In genomic region chr18:26090130-26091046, GRCh38 we compare ENCODE assay signal across 1 cellular context.
TF ChIP-seq lines count a peak whose summit lies in the region.

Gene SS18 (minus strand): TSS chr18:26090613. CDS start chr18:26090569, 44 bp downstream.

TF ChIP-seq in WTC11, 78 proteins besides CTCF, POLR2A, EP300 and RAD21 (continued from another document and continues in another):
- TF ChIP-seq ATF1 (CRISPR knock-in tag; IDR thresholded peaks at IDR 0.05): peak; percentile 84; the same call in 1 of the 2 replicates
- no peak; the same call in 1 of the 2 replicates for TF ChIP-seq ZNF219 (CRISPR knock-in tag; IDR thresholded peaks at IDR 0.05; ENCODE audit: borderline replicate concordance)
- TF ChIP-seq ERG (CRISPR knock-in tag; IDR thresholded peaks at IDR 0.05): no peak
- TF ChIP-seq ZNF512 (CRISPR knock-in tag; IDR thresholded peaks at IDR 0.05; ENCODE audit: borderline replicate concordance): no peak
- no peak for TF ChIP-seq ZBTB21 (CRISPR knock-in tag; IDR thresholded peaks at IDR 0.05; ENCODE audit: borderline replicate concordance)
- no peak; the same call in 1 of the 2 replicates for TF ChIP-seq TEAD1 (CRISPR knock-in tag; IDR thresholded peaks at IDR 0.05)
- no peak for TF ChIP-seq ZNF416 (CRISPR knock-in tag; IDR thresholded peaks at IDR 0.05)
- TF ChIP-seq ZNF121 (CRISPR knock-in tag; IDR thresholded peaks at IDR 0.05): no peak
- TF ChIP-seq CREM (CRISPR knock-in tag; IDR thresholded peaks at IDR 0.05): peak; percentile 45; the same call in 1 of the 2 replicates
- TF ChIP-seq IRF1 (CRISPR knock-in tag; IDR thresholded peaks at IDR 0.05): no peak
- TF ChIP-seq USF1 (CRISPR knock-in tag; IDR thresholded peaks at IDR 0.05): 0 out of 2 replicates have a peak, but pooled peaks have one; percentile 56
- no peak for TF ChIP-seq MXD4 (CRISPR knock-in tag; IDR thresholded peaks at IDR 0.05; ENCODE audit: borderline replicate concordance)
- TF ChIP-seq SMAD3 (CRISPR knock-in tag; IDR thresholded peaks at IDR 0.05; ENCODE audit: borderline replicate concordance): no peak
- no peak for TF ChIP-seq TP53 (CRISPR knock-in tag; IDR thresholded peaks at IDR 0.05)
- TF ChIP-seq E2F4 (CRISPR knock-in tag; IDR thresholded peaks at IDR 0.05; ENCODE audit: borderline replicate concordance, low read depth): peak; percentile 66; the same call in 1 of the 2 replicates
- peak; percentile 24; the same call in 1 of the 2 replicates for TF ChIP-seq ZNF263 (CRISPR knock-in tag; IDR thresholded peaks at IDR 0.05; ENCODE audit: low read depth)
- no peak for TF ChIP-seq AR (CRISPR knock-in tag; IDR thresholded peaks at IDR 0.05)
- 0 out of 2 replicates have a peak, but pooled peaks have one; percentile 62 for TF ChIP-seq ELF4 (CRISPR knock-in tag; IDR thresholded peaks at IDR 0.05; ENCODE audit: low read depth)
- TF ChIP-seq ZNF425 (CRISPR knock-in tag; conservative IDR thresholded peaks at IDR 0.05): no peak
- TF ChIP-seq ZNF281 (CRISPR knock-in tag; IDR thresholded peaks at IDR 0.05): peak; percentile 68; the same call in 1 of the 2 replicates
- 0 out of 2 replicates have a peak, but pooled peaks have one; percentile 18 for TF ChIP-seq SMAD4 (CRISPR knock-in tag; IDR thresholded peaks at IDR 0.05)
- TF ChIP-seq HMGA2 (CRISPR knock-in tag; IDR thresholded peaks at IDR 0.05): no peak
- no peak for TF ChIP-seq RELA (CRISPR knock-in tag; IDR thresholded peaks at IDR 0.05; ENCODE audit: borderline replicate concordance)
- no peak for TF ChIP-seq ATF3 (CRISPR knock-in tag; conservative IDR thresholded peaks at IDR 0.05)
- TF ChIP-seq ATF6 (CRISPR knock-in tag; IDR thresholded peaks at IDR 0.05): no peak
- TF ChIP-seq ZMAT4 (CRISPR knock-in tag; IDR thresholded peaks at IDR 0.05): no peak
- TF ChIP-seq NR3C1 (CRISPR knock-in tag; conservative IDR thresholded peaks at IDR 0.05; ENCODE audit: low read depth): no peak
- TF ChIP-seq ZNF671 (CRISPR knock-in tag; IDR thresholded peaks at IDR 0.05): no peak
- no peak for TF ChIP-seq FOXP4 (CRISPR knock-in tag; IDR thresholded peaks at IDR 0.05)
- no peak for TF ChIP-seq ZSCAN18 (CRISPR knock-in tag; IDR thresholded peaks at IDR 0.05)
- TF ChIP-seq CDX4 (CRISPR knock-in tag; IDR thresholded peaks at IDR 0.05; ENCODE audit: borderline replicate concordance): no peak
